ENCODE assay signal across 19 cellular contexts in genomic region chr22:22767876-22768602, GRCh38.
DNase-seq lines count a peak whose midpoint lies in the region; ATAC-seq, FAIRE-seq and TF ChIP-seq lines count a peak whose summit lies in the region.
"Had no signal": no experiment of that assay in that cellular context is flagged by ENCODE, and none has a peak within 500 bp of the region (broad histone marks: within the 10 kb centered on the region; RNA-seq: fewer than 3 reads in every experiment).

No MANE protein-coding gene starts in this region.

- H4K20me1 ChIP-seq in H1 (replicated peaks in 1 of 2; ENCODE audit: control insufficient read depth in 1 of 2, insufficient read depth in 2 of 2, low read length in 2 of 2): no peaks in the 10 kb centered on the region

- H3K27ac Mint-ChIP-seq in osteocyte (ENCODE audit: unreplicated experiment): no peak overlapping the region
- no peak overlapping the region for H3K27ac Mint-ChIP-seq in T-helper 17 cell
- H3K27ac Mint-ChIP-seq in activated naive CD4-positive, alpha-beta T cell treated with anti-CD3 and anti-CD28 coated beads, Interleukin-2, amount 50 U/mL, for 72 hours: no peak overlapping the region
- H3K27ac Mint-ChIP-seq: activated naive CD8-positive, alpha-beta T cell; CD14-positive monocyte had no signal

- H3K79me1 ChIP-seq in H1 (ENCODE audit: low read depth, low read length): no peaks in the 10 kb centered on the region

- no peak overlapping the region for H2AFZ ChIP-seq in H1 (ENCODE audit: low read length)

- H2AK5ac ChIP-seq in H1 (ENCODE audit: low read depth, low read length): no peak overlapping the region

- 48% methylated on average over 10 of the region's 10 CpGs; no CpG with 5 or more reads in 1 of the 2 experiments for WGBS in H1 (ENCODE audit: extremely low coverage in 1 of 2, insufficient coverage in 1 of 2, insufficient read length in 1 of 2, insufficient replicate concordance in 2 of 2, low coverage in 1 of 2, low lambda C conversion rate in 2 of 2, missing lambda C conversion rate in 1 of 2), 2 experiments

- no peak overlapping the region for H3K56ac ChIP-seq in H1 (replicated peaks; ENCODE audit: insufficient read length, low read depth, low read length)

- TF ChIP-seq POLR2A in H1 (IDR thresholded peaks at IDR 0.05; ENCODE audit: control extremely low read depth in 1 of 2, low read depth in 2 of 2, low read length in 2 of 2): no peak

- POLR2A ChIA-PET in H1 (lab: Charles Lee; ENCODE audit: partially characterized antibody): no interaction called here

- FAIRE-seq in H1 (lab: Jason Lieb, UNC): no peak
- FAIRE-seq: endothelial cell of umbilical vein had no signal

- H3K4me1 Mint-ChIP-seq in osteocyte (ENCODE audit: unreplicated experiment) (no peaks in the 10 kb centered on the region), T-helper 17 cell (peaks cover 6% of the 10 kb centered on the region)

- no peaks in the 10 kb centered on the region for H3K9me3 Mint-ChIP-seq in osteocyte (ENCODE audit: unreplicated experiment)
- H3K9me3 Mint-ChIP-seq in activated naive CD4-positive, alpha-beta T cell treated with anti-CD3 and anti-CD28 coated beads, Interleukin-2, amount 50 U/mL, for 72 hours: no peaks in the 10 kb centered on the region

- peak; percentile 15 for DNase-seq in DMS 273 (lab: John Stamatoyannopoulos, UW; ENCODE audit: unreplicated experiment)
- no peak for DNase-seq in DMS 273 treated with DMSO at 0.1 percent for 48 hours (lab: John Stamatoyannopoulos, UW)
- DNase-seq in HFF-Myc (ENCODE audit: extremely low read depth, low read depth): no peak
- DNase-seq in H1 (ENCODE audit: low read depth in 1 of 2, low spot score in 2 of 2): no peak
- peak; percentile 64 for DNase-seq in osteocyte (ENCODE audit: extremely low spot score, unreplicated experiment)
- DNase-seq in T-helper 17 cell: no peak
- no peak for DNase-seq in activated naive CD4-positive, alpha-beta T cell treated with anti-CD3 and anti-CD28 coated beads, Interleukin-2, amount 50 U/mL, for 72 hours (ENCODE audit: low spot score in 2 of 2)
- DNase-seq: activated T-cell treated with anti-CD3 and anti-CD28 coated beads for 4 hours; central memory CD4-positive, alpha-beta T cell; head of caudate nucleus; NCI-H1694 treated with DMSO at 0.1 percent for 48 hours; NCI-H510A; SW 1271 had no signal

- no peaks in the 10 kb centered on the region for H3K36me3 ChIP-seq in H1 (ENCODE audit: control insufficient read depth in 2 of 4, insufficient read depth in 4 of 4, low read length in 3 of 4)

- peaks cover 25% of the 10 kb centered on the region for H3K27me3 Mint-ChIP-seq in osteocyte (ENCODE audit: unreplicated experiment)
- peaks cover 52% of the 10 kb centered on the region for H3K27me3 Mint-ChIP-seq in T-helper 17 cell
- H3K27me3 Mint-ChIP-seq: activated naive CD8-positive, alpha-beta T cell had no signal

- CTCF ChIA-PET in H1 (lab: Charles Lee; ENCODE audit: partially characterized antibody): interaction anchor here (0.6 to 0.9 kb wide), 2 partner anchors 9 to 182 kb away, joined by 3 read pairs; no protein-coding TSS in a partner anchor

- no peak overlapping the region for H3K18ac ChIP-seq in H1 (ENCODE audit: extremely low read depth, low read length)

- no peak overlapping the region for H2BK120ac ChIP-seq in H1 (replicated peaks; ENCODE audit: low read depth, low read length)

- H3K9ac ChIP-seq in H1 (replicated peaks in 1 of 4; ENCODE audit: extremely low read depth in 1 of 4, low read depth in 3 of 4, low read length in 3 of 4): no peak overlapping the region

- TF ChIP-seq EP300 in H1 (IDR thresholded peaks at IDR 0.05; ENCODE audit: borderline replicate concordance in 1 of 2, low read depth in 2 of 2, low read length in 2 of 2): no peak

- peaks cover 14 to 56% of the 10 kb centered on the region in 2 experiments; a peak in 3 of 4 replicates for H3K9me3 ChIP-seq in H1 (ENCODE audit: insufficient read depth in 2 of 2, low read depth in 1 of 2, low read length in 1 of 2)
- no peaks in the 10 kb centered on the region for H3K9me3 ChIP-seq in T-helper 17 cell (ENCODE audit: control insufficient read depth, low read length, poor library complexity, severe bottlenecking)

- no peak overlapping the region for H2BK15ac ChIP-seq in H1 (ENCODE audit: low read length)

- H4K5ac ChIP-seq in H1 (ENCODE audit: insufficient read length, low read depth, low read length): no peak overlapping the region

- H3K79me2 ChIP-seq in H1 (ENCODE audit: control insufficient read depth in 1 of 2, insufficient read depth in 2 of 2, low read length in 2 of 2): no peaks in the 10 kb centered on the region

- H2BK12ac ChIP-seq in H1 (ENCODE audit: low read depth, low read length): no peak overlapping the region

- ATAC-seq in T-helper 17 cell (no peak), HG02884 (IDR thresholded peaks at IDR 0.05; ENCODE audit: unreplicated experiment) (no peak)
- no peak for ATAC-seq in activated naive CD4-positive, alpha-beta T cell treated with anti-CD3 and anti-CD28 coated beads, Interleukin-2, amount 50 U/mL, for 72 hours

- H3K4me3 Mint-ChIP-seq in osteocyte (ENCODE audit: unreplicated experiment) (no peak overlapping the region), T-helper 17 cell (no peak overlapping the region)
- H3K4me3 Mint-ChIP-seq: activated naive CD8-positive, alpha-beta T cell had no signal

- no peak overlapping the region for H3K14ac ChIP-seq in H1 (ENCODE audit: insufficient read length)

- H3K27me3 ChIP-seq in H1 (replicated peaks in 1 of 4; ENCODE audit: control insufficient read depth in 3 of 4, extremely low read depth in 1 of 4, insufficient read depth in 3 of 4, low read length in 3 of 4): peaks cover 11 to 58% (median 34%) of the 10 kb centered on the region in 4 experiments

- H3K27ac ChIP-seq in H1 (ENCODE audit: low read depth, low read length): no peak overlapping the region
- H3K27ac ChIP-seq: 22Rv1, VCaP had no signal

- H3K36me3 Mint-ChIP-seq in osteocyte (ENCODE audit: unreplicated experiment): no peaks in the 10 kb centered on the region
- H3K36me3 Mint-ChIP-seq in T-helper 17 cell (ENCODE audit: low read depth): no peaks in the 10 kb centered on the region
- no peaks in the 10 kb centered on the region for H3K36me3 Mint-ChIP-seq in activated naive CD4-positive, alpha-beta T cell treated with anti-CD3 and anti-CD28 coated beads, Interleukin-2, amount 50 U/mL, for 72 hours
- H3K36me3 Mint-ChIP-seq: activated naive CD8-positive, alpha-beta T cell; CD14-positive monocyte had no signal

- no peaks in the 10 kb centered on the region for H3K4me1 ChIP-seq in H1 (replicated peaks in 1 of 4; ENCODE audit: control insufficient read depth in 3 of 4, insufficient read depth in 4 of 4, low read length in 3 of 4)

- H2BK5ac ChIP-seq in H1 (ENCODE audit: low read depth, low read length): no peak overlapping the region

- H4K8ac ChIP-seq in H1 (ENCODE audit: extremely low read depth, insufficient read depth, low read length): no peak overlapping the region

- TF ChIP-seq CTCF in HFF-Myc (IDR thresholded peaks at IDR 0.05; ENCODE audit: low read depth, low read length, missing control alignments) (peak; percentile 11), H1 (IDR thresholded peaks at IDR 0.05; ENCODE audit: control extremely low read depth in 1 of 3, insufficient read depth in 1 of 3, low read depth in 1 of 3, low read length in 3 of 3) (peak; percentile 61 to 64 (median 62)), osteocyte (IDR thresholded peaks at IDR 0.05) (no peak)

- H2BK20ac ChIP-seq in H1 (ENCODE audit: low read length): no peak overlapping the region

- no peak overlapping the region for H3K23ac ChIP-seq in H1 (ENCODE audit: insufficient read length)

- no peak overlapping the region for H3K4ac ChIP-seq in H1 (replicated peaks; ENCODE audit: insufficient read length, low read depth, low read length)

- H3K4me3 ChIP-seq in HFF-Myc (replicated peaks; ENCODE audit: low read depth, low read length) (no peak overlapping the region), H1 (ENCODE audit: extremely low read depth in 1 of 4, insufficient read depth in 2 of 4, low read depth in 3 of 4, low read length in 4 of 4) (no peak overlapping the region)

- H3K23me2 ChIP-seq in H1 (ENCODE audit: low read depth, low read length): no peaks in the 10 kb centered on the region

- H3K4me2 ChIP-seq in H1 (ENCODE audit: insufficient read depth in 1 of 2, low read depth in 2 of 2, low read length in 2 of 2): no peak overlapping the region

- TF ChIP-seq RAD21 in H1 (IDR thresholded peaks at IDR 0.05 in 1 of 2, conservative IDR thresholded peaks at IDR 0.05 in 1 of 2; ENCODE audit: low read depth in 2 of 2, low read length in 2 of 2): peak; percentile 50 to 60

- no peak overlapping the region for H4K91ac ChIP-seq in H1 (replicated peaks; ENCODE audit: insufficient read length, low read length)

TF ChIP-seq in H1, 55 proteins besides CTCF, POLR2A, EP300 and RAD21:
- TF ChIP-seq RNF2 (IDR thresholded peaks at IDR 0.05; ENCODE audit: borderline replicate concordance, low read depth, low read length, missing control alignments, poor library complexity, severe bottlenecking) (no peak), KDM1A (IDR thresholded peaks at IDR 0.05; ENCODE audit: borderline replicate concordance, low read length) (no peak), SIRT6 (IDR thresholded peaks at IDR 0.05; ENCODE audit: low read length) (no peak), EGR1 (IDR thresholded peaks at IDR 0.05; ENCODE audit: borderline replicate concordance, low read depth, low read length) (no peak), CHD1 (IDR thresholded peaks at IDR 0.05; ENCODE audit: low read depth, low read length) (no peak), TBP (IDR thresholded peaks at IDR 0.05; ENCODE audit: low read depth, low read length) (no peak), RFX5 (IDR thresholded peaks at IDR 0.05; ENCODE audit: borderline replicate concordance, low read depth, low read length) (no peak)
- TF ChIP-seq, protein P1, sequence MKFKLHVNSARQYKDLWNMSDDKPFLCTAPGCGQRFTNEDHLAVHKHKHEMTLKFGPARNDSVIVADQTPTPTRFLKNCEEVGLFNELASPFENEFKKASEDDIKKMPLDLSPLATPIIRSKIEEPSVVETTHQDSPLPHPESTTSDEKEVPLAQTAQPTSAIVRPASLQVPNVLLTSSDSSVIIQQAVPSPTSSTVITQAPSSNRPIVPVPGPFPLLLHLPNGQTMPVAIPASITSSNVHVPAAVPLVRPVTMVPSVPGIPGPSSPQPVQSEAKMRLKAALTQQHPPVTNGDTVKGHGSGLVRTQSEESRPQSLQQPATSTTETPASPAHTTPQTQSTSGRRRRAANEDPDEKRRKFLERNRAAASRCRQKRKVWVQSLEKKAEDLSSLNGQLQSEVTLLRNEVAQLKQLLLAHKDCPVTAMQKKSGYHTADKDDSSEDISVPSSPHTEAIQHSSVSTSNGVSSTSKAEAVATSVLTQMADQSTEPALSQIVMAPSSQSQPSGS (IDR thresholded peaks at IDR 0.05; ENCODE audit: low read length): no peak
TF ChIP-seq in H1: peak in this region for 0.

Comparison
In these comparisons a context has a peak if more than half of its experiments do, and no peak if none do; other contexts are left out.
1. DNase-seq: peak in DMS 273 (single experiment) and osteocyte (single experiment); none in DMS 273 treated with DMSO at 0.1 percent for 48 hours (single experiment), HFF-Myc (single experiment), H1 (0 of 2), T-helper 17 cell (0 of 3) and activated naive CD4-positive, alpha-beta T cell treated with anti-CD3 and anti-CD28 coated beads, Interleukin-2, amount 50 U/mL, for 72 hours (0 of 2).